Comparison of ENCODE assay signal across 25 cellular contexts in the genomic region with DNA sequence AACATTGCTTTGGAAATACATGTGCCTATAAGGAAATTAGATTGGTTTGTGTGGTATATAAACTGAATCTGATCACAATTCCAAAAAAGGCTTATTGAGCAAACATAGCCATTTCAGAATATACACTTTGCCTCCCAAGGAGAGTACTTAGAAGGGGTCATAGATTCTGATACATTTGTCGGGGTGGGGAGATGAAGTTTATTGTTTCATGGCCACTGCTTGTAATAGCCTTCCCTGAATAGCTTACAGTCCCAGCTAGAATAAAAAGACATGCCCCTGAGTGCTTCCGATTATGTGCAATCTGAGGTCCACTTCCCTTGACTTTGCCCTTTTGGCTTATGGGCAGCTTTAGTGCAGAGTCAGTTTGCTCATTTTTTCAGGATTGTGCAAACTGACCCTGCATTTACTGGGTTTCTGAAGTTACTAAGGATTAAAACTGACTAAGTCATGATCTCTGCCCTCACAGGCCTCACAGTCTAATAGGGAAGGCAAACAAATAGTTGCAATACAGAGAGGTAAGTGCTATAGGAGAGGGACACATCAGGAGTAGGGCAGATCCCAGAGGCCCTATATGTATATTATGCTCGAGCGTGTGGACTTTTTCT.
DNase-seq lines count a peak whose midpoint lies in the region; ATAC-seq and TF ChIP-seq lines count a peak whose summit lies in the region.
"Had no signal": no experiment of that assay in that cellular context is flagged by ENCODE, and none has a peak within 500 bp of the region (broad histone marks: within the 10 kb centered on the region; RNA-seq: fewer than 3 reads in every experiment).

No MANE protein-coding gene starts in this region.

- no peak overlapping the region for H3K4me3 ChIP-seq in fibroblast of mammary gland (ENCODE audit: control insufficient read depth, low read depth, low read length)
- H3K4me3 ChIP-seq: gastroesophageal sphincter, lung, PC-9, thoracic aorta had no signal

- no peak for ATAC-seq in GM21786 (IDR thresholded peaks at IDR 0.05; ENCODE audit: unreplicated experiment)
- ATAC-seq: gastroesophageal sphincter; stimulated activated memory B cell treated with anti-CD40 and anti-IgM and Interleukin-4, amounts not matched to agents 10 μg/mL and 1 μg/mL and 100 μg/mL, for 72 hours had no signal

- H3K9me3 Mint-ChIP-seq in neural crest cell: no peaks in the 10 kb centered on the region
- H3K9me3 Mint-ChIP-seq: activated naive CD8-positive, alpha-beta T cell treated with anti-CD3 and anti-CD28 coated beads, Interleukin-2, amount 10 ng/mL, durations not matched to agents 7 days and 5 days; CD4-positive, CD25-positive, alpha-beta regulatory T cell; stimulated activated memory B cell treated with anti-CD40 and anti-IgM and Interleukin-4, amounts not matched to agents 10 μg/mL and 1 μg/mL and 100 μg/mL, for 72 hours had no signal

- no peaks in the 10 kb centered on the region for H3K36me3 Mint-ChIP-seq in neural crest cell (ENCODE audit: low read depth)
- H3K36me3 Mint-ChIP-seq: activated naive CD8-positive, alpha-beta T cell treated with anti-CD3 and anti-CD28 coated beads, Interleukin-2, amount 10 ng/mL, durations not matched to agents 7 days and 5 days; CD4-positive, CD25-positive, alpha-beta regulatory T cell; stimulated activated memory B cell treated with anti-CD40 and anti-IgM and Interleukin-4, amounts not matched to agents 10 μg/mL and 1 μg/mL and 100 μg/mL, for 72 hours had no signal

- no peak overlapping the region for H3K27ac Mint-ChIP-seq in neural crest cell (ENCODE audit: unreplicated experiment)
- H3K27ac Mint-ChIP-seq: activated naive CD8-positive, alpha-beta T cell treated with anti-CD3 and anti-CD28 coated beads, Interleukin-2, amount 10 ng/mL, durations not matched to agents 7 days and 5 days; CD4-positive, CD25-positive, alpha-beta regulatory T cell; stimulated activated memory B cell treated with anti-CD40 and anti-IgM and Interleukin-4, amounts not matched to agents 10 μg/mL and 1 μg/mL and 100 μg/mL, for 72 hours had no signal

- TF ChIP-seq CTCF in fibroblast of mammary gland (conservative IDR thresholded peaks at IDR 0.05; ENCODE audit: control insufficient read depth, insufficient read depth, low read depth, low read length) (no peak), neural crest cell (conservative IDR thresholded peaks at IDR 0.05) (no peak)

- DNase-seq in M059J (ENCODE audit: low read depth): peak; percentile 44
- peak; percentile 45 for DNase-seq in fibroblast of mammary gland (ENCODE audit: low read depth)
- DNase-seq in neural crest cell (ENCODE audit: low read depth, low spot score): no peak
- DNase-seq in NCI-H446 treated with DMSO at 0.1 percent for 48 hours (lab: John Stamatoyannopoulos, UW): no peak
- DNase-seq in superior temporal gyrus (ENCODE audit: extremely low spot score): no peak
- no peak for DNase-seq in stimulated activated CD4-positive, alpha-beta T cell treated with anti-CD3 and anti-CD28 coated beads, Interleukin-2, amount 100 ng/mL, for 24 hours
- DNase-seq: activated CD4-positive, alpha-beta T cell treated with anti-CD3 and anti-CD28 coated beads, Interleukin-2, amount 50 U/mL, for 48 hours; activated CD8-positive, alpha-beta memory T cell treated with anti-CD3 and anti-CD28 coated beads, Interleukin-2, amount 50 U/mL, for 48 hours; activated naive CD8-positive, alpha-beta T cell treated with anti-CD3 and anti-CD28 coated beads, Interleukin-2, amount 10 ng/mL, durations not matched to agents 7 days and 5 days; CD4-positive, CD25-positive, alpha-beta regulatory T cell; effector CD4-positive, alpha-beta T cell; GOT3; MV-4-11; NCI-H1694; NCI-H524; SHP77 treated with DMSO at 0.1 percent for 48 hours; stimulated activated CD4-positive, alpha-beta T cell treated with anti-CD3 and anti-CD28 coated beads, Interleukin-4, amount 100 ng/mL, for 1 hour; SW 1271; T1000 had no signal

- H3K4me1 Mint-ChIP-seq in neural crest cell: peaks cover 18% of the 10 kb centered on the region
- H3K4me1 Mint-ChIP-seq: activated naive CD8-positive, alpha-beta T cell treated with anti-CD3 and anti-CD28 coated beads, Interleukin-2, amount 10 ng/mL, durations not matched to agents 7 days and 5 days; CD4-positive, CD25-positive, alpha-beta regulatory T cell; stimulated activated memory B cell treated with anti-CD40 and anti-IgM and Interleukin-4, amounts not matched to agents 10 μg/mL and 1 μg/mL and 100 μg/mL, for 72 hours had no signal

- H3K27me3 Mint-ChIP-seq in neural crest cell (ENCODE audit: low read depth): peaks cover under 1% of the 10 kb centered on the region
- H3K27me3 Mint-ChIP-seq: stimulated activated memory B cell treated with anti-CD40 and anti-IgM and Interleukin-4, amounts not matched to agents 10 μg/mL and 1 μg/mL and 100 μg/mL, for 72 hours had no signal

- H3K4me3 Mint-ChIP-seq in neural crest cell: peak overlapping the region; percentile 42
- H3K4me3 Mint-ChIP-seq: activated naive CD8-positive, alpha-beta T cell treated with anti-CD3 and anti-CD28 coated beads, Interleukin-2, amount 10 ng/mL, durations not matched to agents 7 days and 5 days; CD4-positive, CD25-positive, alpha-beta regulatory T cell; stimulated activated memory B cell treated with anti-CD40 and anti-IgM and Interleukin-4, amounts not matched to agents 10 μg/mL and 1 μg/mL and 100 μg/mL, for 72 hours had no signal

Comparison
In these comparisons a context has a peak if more than half of its experiments do, and no peak if none do; other contexts are left out.
1. DNase-seq: peak in M059J (single experiment) and fibroblast of mammary gland (single experiment); none in neural crest cell (single experiment), NCI-H446 treated with DMSO at 0.1 percent for 48 hours (single experiment), superior temporal gyrus (single experiment) and stimulated activated CD4-positive, alpha-beta T cell treated with anti-CD3 and anti-CD28 coated beads, Interleukin-2, amount 100 ng/mL, for 24 hours (0 of 2).